ENCODE assay signal across 9 cellular contexts in the genomic region with DNA sequence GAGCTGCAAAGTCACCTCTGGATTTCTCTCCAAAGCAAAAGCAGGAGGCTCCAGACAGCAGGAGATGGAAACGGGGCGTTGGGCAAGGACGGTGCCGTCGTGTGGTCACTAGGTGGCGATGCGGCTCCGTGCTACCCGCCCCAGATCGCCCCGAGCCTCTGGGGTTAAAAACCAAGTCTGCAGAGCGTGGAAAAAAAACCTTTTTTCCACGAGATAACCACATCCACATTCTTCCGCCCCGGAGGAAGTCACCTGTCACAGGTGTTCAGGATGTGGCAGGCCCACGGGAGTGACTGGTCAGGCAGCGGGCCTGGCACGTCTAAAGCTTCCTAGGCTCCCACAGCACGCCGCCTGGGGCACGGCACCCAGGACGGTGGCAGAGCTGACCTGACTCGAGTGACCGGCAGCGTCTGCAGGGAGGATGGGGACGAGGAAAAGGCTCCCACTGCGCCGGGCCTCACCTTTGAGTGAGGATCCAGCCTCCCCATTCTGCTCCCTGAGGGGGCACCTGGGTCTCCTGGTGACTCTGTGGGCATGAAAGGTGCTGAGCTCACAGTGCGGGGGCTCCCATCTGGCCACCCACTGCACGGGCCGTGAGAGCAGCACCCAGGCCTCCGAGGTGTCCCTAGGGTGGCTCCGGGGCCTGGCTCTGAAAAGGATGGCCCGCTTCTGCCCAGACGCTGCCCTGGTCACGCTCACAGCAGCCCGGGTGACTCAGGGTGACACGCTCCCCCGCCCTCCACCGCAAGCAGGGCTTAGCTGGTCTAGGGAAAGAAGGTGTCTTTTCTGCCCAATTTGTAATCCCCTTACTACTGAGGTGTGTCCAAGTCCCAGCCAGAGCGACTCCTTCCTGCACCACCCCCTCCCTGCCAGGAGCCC. TPM values are rescaled to one million over a fixed set of nuclear protein-coding genes. Genes with fewer than 3 reads are reported as not detected.
DNase-seq lines count a peak whose midpoint lies in the region; ATAC-seq and TF ChIP-seq lines count a peak whose summit lies in the region.
"Had no signal": no experiment of that assay in that cellular context is flagged by ENCODE, and none has a peak within 500 bp of the region (broad histone marks: within the 10 kb centered on the region; RNA-seq: fewer than 3 reads in every experiment).

No MANE protein-coding gene starts in this region.

- no peaks in the 10 kb centered on the region for H3K27me3 ChIP-seq in CD8-positive, alpha-beta memory T cell (ENCODE audit: insufficient read depth, low read length, poor library complexity, severe bottlenecking)
- H3K27me3 ChIP-seq in SJCRH30 (no peaks in the 10 kb centered on the region), foreskin keratinocyte (no peaks in the 10 kb centered on the region)

- peak overlapping the region in 6 of 7 donors; percentile 3 to 73 (median 58) for H3K4me3 Mint-ChIP-seq in CD8-positive, alpha-beta memory T cell
- H3K4me3 Mint-ChIP-seq: T-helper 1 cell treated with Interleukin-12 subunit alpha and Interleukin-12 subunit beta and Interleukin-4 antibody, amounts not matched to agents 30 μg/mL and 1 μg/mL, for 36 hours had no signal

- CTCF ChIA-PET in CD8-positive, alpha-beta memory T cell (lab: Charles Lee): interaction anchor here (0.7 to 5.2 kb wide), 32 partner anchors 9 to 306 kb away, joined by 3 to 67 read pairs (median 4); no protein-coding TSS in a partner anchor

- H3K9me3 ChIP-seq in CD8-positive, alpha-beta memory T cell (ENCODE audit: low read length): no peaks in the 10 kb centered on the region
- no peaks in the 10 kb centered on the region for H3K9me3 ChIP-seq in SJCRH30 (replicated peaks)

- no peaks in the 10 kb centered on the region for H3K9me3 Mint-ChIP-seq in CD8-positive, alpha-beta memory T cell
- H3K9me3 Mint-ChIP-seq: T-helper 1 cell treated with Interleukin-12 subunit alpha and Interleukin-12 subunit beta and Interleukin-4 antibody, amounts not matched to agents 30 μg/mL and 1 μg/mL, for 36 hours had no signal

- no peak overlapping the region for H3K27ac ChIP-seq in CD8-positive, alpha-beta memory T cell (ENCODE audit: low read depth, low read length)
- no peak overlapping the region for H3K27ac ChIP-seq in SJCRH30
- H3K27ac ChIP-seq in foreskin keratinocyte: no peak overlapping the region
- H3K27ac ChIP-seq in temporal lobe (ENCODE audit: low read depth, low read length): peak overlapping the region; percentile 89

- POLR2A ChIA-PET in CD8-positive, alpha-beta memory T cell (lab: Charles Lee): interaction anchor here (0.7 to 1.6 kb wide), 3 partner anchors 31 to 197 kb away, joined by 3 to 7 read pairs (median 7); no protein-coding TSS in a partner anchor

- H3K36me3 ChIP-seq in CD8-positive, alpha-beta memory T cell (ENCODE audit: insufficient read depth, low read length): no peaks in the 10 kb centered on the region
- peaks cover 3% of the 10 kb centered on the region; the same call in 1 of the 2 replicates for H3K36me3 ChIP-seq in SJCRH30

- peak overlapping the region in 5 of 8 donors; percentile 23 to 51 (median 24) for H3K27ac Mint-ChIP-seq in CD8-positive, alpha-beta memory T cell
- H3K27ac Mint-ChIP-seq: T-helper 1 cell treated with Interleukin-12 subunit alpha and Interleukin-12 subunit beta and Interleukin-4 antibody, amounts not matched to agents 30 μg/mL and 1 μg/mL, for 36 hours had no signal

- H3K4me1 ChIP-seq in CD8-positive, alpha-beta memory T cell (ENCODE audit: insufficient read depth, low read length): peaks cover 19% of the 10 kb centered on the region
- H3K4me1 ChIP-seq in SJCRH30 (peaks cover 13% of the 10 kb centered on the region), foreskin keratinocyte (peaks cover 15% of the 10 kb centered on the region)

- no peaks in the 10 kb centered on the region for H3K27me3 Mint-ChIP-seq in CD8-positive, alpha-beta memory T cell

- peak overlapping the region; percentile 25 for H3K4me3 ChIP-seq in CD8-positive, alpha-beta memory T cell (ENCODE audit: low read length)
- no peak overlapping the region for H3K4me3 ChIP-seq in SJCRH30

- peak; percentile 67 to 83 (median 73) for DNase-seq in CD8-positive, alpha-beta memory T cell
- DNase-seq in SJCRH30 (peak; percentile 76 to 88), activated gamma-delta T cell (lab: John Stamatoyannopoulos, UW) (peak; percentile 36), foreskin keratinocyte (peak; percentile 51 to 66), occipital lobe (lab: John Stamatoyannopoulos, UW) (peak; percentile 75)

- H3K4me1 Mint-ChIP-seq in CD8-positive, alpha-beta memory T cell: peaks cover 8 to 24% (median 23%) of the 10 kb centered on the region in 3 donors

- ATAC-seq in GM21390 (IDR thresholded peaks at IDR 0.05; ENCODE audit: unreplicated experiment) (peak; percentile 68), foreskin keratinocyte (peak; percentile 82)

- peaks cover 0 to 19% (median 0%) of the 10 kb centered on the region in 3 donors for H3K36me3 Mint-ChIP-seq in CD8-positive, alpha-beta memory T cell

- TF ChIP-seq CTCF in LNCAP (IDR thresholded peaks at IDR 0.05): peak; percentile 95
- TF ChIP-seq CTCF in foreskin keratinocyte (conservative IDR thresholded peaks at IDR 0.05): peak; percentile 98

RNA-seq across cellular contexts. Expression of gene FBXL18, which starts 18.7 kb away (rescaled TPM):
- 10 to 100 TPM; 16.3 to 16.9 TPM for total RNA-seq in CD8-positive, alpha-beta memory T cell
- 3.0 TPM for polyA plus RNA-seq in CD8-positive, alpha-beta memory T cell
- 10.3 and 10.7 TPM in 2 replicates for total RNA-seq in SJCRH30 (2014; rRNA removed; shearing (Covaris generic))
- total RNA-seq in foreskin keratinocyte: 13.6 and 14.4 TPM in 2 replicates
- 2.5 and 3.4 TPM in 2 replicates for polyA plus RNA-seq in foreskin keratinocyte
- total RNA-seq in occipital lobe: 3.6 TPM
- 5.4 TPM for total RNA-seq in temporal lobe

RNA-seq across cellular contexts. Expression of gene ACTB, which starts 35.5 kb away (rescaled TPM):
- total RNA-seq in CD8-positive, alpha-beta memory T cell: 1,000 to 10,000 TPM; 7,281 to 7,320 TPM
- 15,398 TPM for polyA plus RNA-seq in CD8-positive, alpha-beta memory T cell
- total RNA-seq in SJCRH30 (2014; rRNA removed; shearing (Covaris generic)): 1,484 and 1,492 TPM in 2 replicates
- total RNA-seq in foreskin keratinocyte (10,018 and 10,020 TPM in 2 replicates), occipital lobe (1,571 TPM), temporal lobe (1,226 TPM)
- polyA plus RNA-seq in foreskin keratinocyte: 8,202 and 8,857 TPM in 2 replicates
